28 cellular contexts compared by ENCODE assay signal in genomic region chr1:248779350-248779749, GRCh38. TPM values are rescaled to one million over a fixed set of nuclear protein-coding genes. Genes with fewer than 3 reads are reported as not detected.
"Had no signal": no experiment of that assay in that cellular context is flagged by ENCODE, and none has a peak within 500 bp of the region (broad histone marks: within the 10 kb centered on the region; RNA-seq: fewer than 3 reads in every experiment).

No MANE protein-coding gene starts in this region.

- H3K4me3 ChIP-seq: esophagus muscularis mucosa, lower lobe of right lung, psoas muscle, sigmoid colon, thoracic aorta had no signal

- H3K9me3 Mint-ChIP-seq: activated naive CD4-positive, alpha-beta T cell treated with anti-CD3 and anti-CD28 coated beads, Interleukin-2, amount 10 ng/mL, durations not matched to agents 7 days and 5 days had no signal

- DNase-seq: activated CD4-positive, alpha-beta T cell treated with anti-CD3 and anti-CD28 coated beads, Interleukin-2, amount 50 U/mL, for 1 hour; activated gamma-delta T cell; activated naive CD4-positive, alpha-beta T cell treated with anti-CD3 and anti-CD28 coated beads, Interleukin-2, amount 10 ng/mL, durations not matched to agents 7 days and 5 days; activated T-cell treated with anti-CD3 and anti-CD28 coated beads, Interleukin-2, amount 50 U/mL, for 1 hour; anterior cingulate cortex; dermis blood vessel endothelial cell; effector CD4-positive, alpha-beta T cell; foreskin keratinocyte; kidney glomerular epithelial cell; lower lobe of right lung; mesenchymal stem cell; naive thymus-derived CD8-positive, alpha-beta T cell; occipital lobe; psoas muscle; sigmoid colon; small intestine; stimulated activated CD4-positive, alpha-beta T cell treated with anti-CD3 and anti-CD28 coated beads, Interleukin-4, amount 100 ng/mL, for 4 hours; stimulated activated CD8-positive, alpha-beta memory T cell treated with anti-CD3 and anti-CD28 coated beads, Interleukin-4, amount 100 ng/mL, for 48 hours; stimulated activated naive CD4-positive, alpha-beta T cell treated with Interleukin-2 at 50 U/mL for 16 hours; trophoblast cell had no signal

- H3K4me3 Mint-ChIP-seq: activated naive CD4-positive, alpha-beta T cell treated with anti-CD3 and anti-CD28 coated beads, Interleukin-2, amount 10 ng/mL, durations not matched to agents 7 days and 5 days; activated T-helper 1 cell treated with anti-CD3 and anti-CD28 coated beads, Interleukin-12 subunit alpha, Interleukin-12 subunit beta, Interleukin-2, Interleukin-4 antibody, amounts not matched to agents 30 ng/mL and 10 ng/mL and 1 ng/mL, durations not matched to agents 14 hours and 24 hours and 36 hours; naive thymus-derived CD8-positive, alpha-beta T cell; neural crest cell had no signal

- H3K4me1 Mint-ChIP-seq: activated naive CD4-positive, alpha-beta T cell treated with anti-CD3 and anti-CD28 coated beads, Interleukin-2, amount 10 ng/mL, durations not matched to agents 7 days and 5 days; neural crest cell had no signal

- H3K36me3 Mint-ChIP-seq: activated naive CD4-positive, alpha-beta T cell treated with anti-CD3 and anti-CD28 coated beads, Interleukin-2, amount 10 ng/mL, durations not matched to agents 7 days and 5 days had no signal

- ATAC-seq: foreskin keratinocyte; left lobe of liver; lower lobe of right lung; naive thymus-derived CD8-positive, alpha-beta T cell; psoas muscle had no signal

- H3K27ac Mint-ChIP-seq: activated naive CD4-positive, alpha-beta T cell treated with anti-CD3 and anti-CD28 coated beads, Interleukin-2, amount 10 ng/mL, durations not matched to agents 7 days and 5 days; activated T-helper 1 cell treated with anti-CD3 and anti-CD28 coated beads, Interleukin-12 subunit alpha, Interleukin-12 subunit beta, Interleukin-2, Interleukin-4 antibody, amounts not matched to agents 30 ng/mL and 10 ng/mL and 1 ng/mL, durations not matched to agents 14 hours and 24 hours and 36 hours; naive thymus-derived CD8-positive, alpha-beta T cell had no signal

- H3K27me3 Mint-ChIP-seq: activated naive CD4-positive, alpha-beta T cell treated with anti-CD3 and anti-CD28 coated beads, Interleukin-2, amount 10 ng/mL, durations not matched to agents 7 days and 5 days had no signal

RNA-seq across cellular contexts. Expression of gene LYPD8, which starts 23.8 kb away (rescaled TPM):
- total RNA-seq: activated T-helper 1 cell treated with anti-CD3 and anti-CD28 coated beads, Interleukin-12 subunit alpha, Interleukin-12 subunit beta, Interleukin-2, Interleukin-4 antibody, amounts not matched to agents 30 ng/mL and 10 ng/mL and 1 ng/mL, durations not matched to agents 14 hours and 24 hours and 36 hours; foreskin keratinocyte; glomerular endothelial cell; left lobe of liver; lower lobe of right lung; naive thymus-derived CD8-positive, alpha-beta T cell; neural crest cell; occipital lobe; psoas muscle; subcutaneous adipose tissue; T-helper 1 cell treated with Interleukin-12 subunit alpha and Interleukin-12 subunit beta and Interleukin-4 antibody, amounts not matched to agents 30 ng/mL and 1 ng/mL, for 36 hours; thoracic aorta had no signal
